Comparison of ENCODE assay signal across 14 cellular contexts in the genomic region with DNA sequence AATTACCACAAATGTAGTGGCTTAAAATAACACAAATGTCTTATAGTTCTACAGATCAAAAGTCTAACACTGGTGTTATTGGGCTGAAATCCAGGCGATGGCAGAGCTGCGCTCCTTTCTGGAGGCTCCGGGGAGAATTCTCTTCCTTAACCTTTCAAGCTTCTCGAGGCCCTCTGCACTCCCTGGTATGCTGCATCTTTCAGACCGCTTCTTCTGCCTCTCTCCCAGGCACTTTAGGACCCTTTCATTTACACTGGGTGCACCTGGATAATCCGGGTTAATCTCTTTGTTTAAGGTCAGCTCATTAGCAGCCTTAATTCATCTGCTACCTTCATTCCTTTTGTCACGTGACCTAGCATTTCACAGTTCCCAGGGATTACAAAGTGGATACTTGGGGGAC.
DNase-seq lines count a peak whose midpoint lies in the region; ATAC-seq and TF ChIP-seq lines count a peak whose summit lies in the region.
"Had no signal": no experiment of that assay in that cellular context is flagged by ENCODE, and none has a peak within 500 bp of the region (broad histone marks: within the 10 kb centered on the region; RNA-seq: fewer than 3 reads in every experiment).

No MANE protein-coding gene starts in this region.

- peak; percentile 61 for DNase-seq in H7
- no peak for DNase-seq in RWPE2 (ENCODE audit: low spot score)
- DNase-seq in foreskin fibroblast, result peak; percentile 6 to 43
- DNase-seq in posterior cingulate gyrus, result peak in 6 of 10 donors; percentile 24 to 89 (median 42)
- no peak for DNase-seq in thyroid gland
- DNase-seq in activated gamma-delta T cell (lab: John Stamatoyannopoulos, UW), result no peak
- DNase-seq in psoas muscle, result no peak
- no peak for DNase-seq in kidney tubule cell (ENCODE audit: low spot score)
- DNase-seq: cerebellar nuclear complex; left colon; NCI-H510A; stimulated activated CD4-positive, alpha-beta T cell treated with anti-CD3 and anti-CD28 coated beads, Interleukin-12 subunit alpha, Interleukin-12 subunit beta, amount 100 ng/mL, for 4 hours had no signal

- intact Hi-C loops in posterior cingulate gyrus (cut with DNase I), result loop anchor here (2.0 kb wide), 1 partner anchor 118 kb away; no protein-coding TSS in a partner anchor
- intact Hi-C loops in thyroid gland (cut with DNase I), result no loop called here
- intact Hi-C loops in psoas muscle (cut with DNase I), result no loop called here

- ATAC-seq in RWPE2 (ENCODE audit: low read depth) (no peak), psoas muscle (no peak)
- ATAC-seq: left colon had no signal

- no peak overlapping the region for H3K27ac ChIP-seq in RWPE2 (ENCODE audit: poor library complexity, severe bottlenecking)
- H3K27ac ChIP-seq in thyroid gland, result no peak overlapping the region
- H3K27ac ChIP-seq in psoas muscle, result no peak overlapping the region
- H3K27ac ChIP-seq: SJSA1, tibial nerve had no signal

- H3K36me3 ChIP-seq in H7 (replicated peaks; ENCODE audit: control insufficient read depth, insufficient read depth, low read length), result no peaks in the 10 kb centered on the region
- H3K36me3 ChIP-seq in RWPE2 (ENCODE audit: low read depth), result no peaks in the 10 kb centered on the region
- H3K36me3 ChIP-seq in thyroid gland, result no peaks in the 10 kb centered on the region
- H3K36me3 ChIP-seq in psoas muscle (ENCODE audit: insufficient read depth in 1 of 2, low read depth in 1 of 2), result no peaks in the 10 kb centered on the region
- H3K36me3 ChIP-seq: SJSA1 had no signal

- TF ChIP-seq CTCF in RWPE2 (IDR thresholded peaks at IDR 0.05; ENCODE audit: poor library complexity, severe bottlenecking), result peak; percentile 37
- peak; percentile 4 for TF ChIP-seq CTCF in foreskin fibroblast (IDR thresholded peaks at IDR 0.05; ENCODE audit: low read depth, low read length)
- TF ChIP-seq CTCF in thyroid gland (IDR thresholded peaks at IDR 0.05), result no peak
- no peak for TF ChIP-seq CTCF in psoas muscle (IDR thresholded peaks at IDR 0.05)

- H3K4me3 ChIP-seq in H7 (ENCODE audit: insufficient read depth, low read depth, low read length) (no peak overlapping the region), RWPE2 (ENCODE audit: severe bottlenecking) (no peak overlapping the region), foreskin fibroblast (ENCODE audit: low read depth in 1 of 2, low read length in 2 of 2) (no peak overlapping the region), thyroid gland (replicated peaks in 1 of 3) (no peak overlapping the region), psoas muscle (no peak overlapping the region)
- H3K4me3 ChIP-seq: SJSA1, tibial nerve had no signal

- no peaks in the 10 kb centered on the region for H3K9me3 ChIP-seq in RWPE2 (ENCODE audit: severe bottlenecking)
- H3K9me3 ChIP-seq in thyroid gland, result no peaks in the 10 kb centered on the region
- H3K9me3 ChIP-seq in psoas muscle, result no peaks in the 10 kb centered on the region
- H3K9me3 ChIP-seq: SJSA1 had no signal

- TF ChIP-seq POLR2A in thyroid gland (IDR thresholded peaks at IDR 0.05), result no peak

- no peaks in the 10 kb centered on the region for H3K27me3 ChIP-seq in H7 (ENCODE audit: control insufficient read depth, insufficient read depth, low read length)
- H3K27me3 ChIP-seq in RWPE2 (ENCODE audit: insufficient read depth, poor library complexity, severe bottlenecking), result no peaks in the 10 kb centered on the region
- H3K27me3 ChIP-seq in thyroid gland, result no peaks in the 10 kb centered on the region
- H3K27me3 ChIP-seq in psoas muscle (ENCODE audit: insufficient read depth in 3 of 3, low read length in 2 of 3), result no peaks in the 10 kb centered on the region
- H3K27me3 ChIP-seq: SJSA1, tibial nerve had no signal

- WGBS in thyroid gland, 2 donors, result 59 to 63% methylated on average over 7 of the region's 7 CpGs
- 62 to 78% (median 71%) methylated on average over 7 of the region's 7 CpGs for WGBS in psoas muscle, 3 donors

- H3K4me1 ChIP-seq in RWPE2 (ENCODE audit: insufficient read depth, poor library complexity, severe bottlenecking) (no peaks in the 10 kb centered on the region), thyroid gland (peaks cover 7 to 15% of the 10 kb centered on the region in 2 donors), psoas muscle (no peaks in the 10 kb centered on the region)

Comparison
In these comparisons a context has a peak if more than half of its experiments do, and no peak if none do; other contexts are left out.
1. DNase-seq: peak in H7 (single experiment), foreskin fibroblast (2 of 2) and posterior cingulate gyrus (6 of 10); none in RWPE2 (single experiment), thyroid gland (0 of 2), activated gamma-delta T cell (single experiment), psoas muscle (0 of 2) and kidney tubule cell (single experiment).
2. CTCF ChIP-seq: peak in RWPE2 (single experiment) and foreskin fibroblast (single experiment); none in thyroid gland (0 of 6) and psoas muscle (single experiment).